Comparison of ENCODE assay signal across 12 cellular contexts in genomic region chr7:155660758-155661093, GRCh38. TPM values are rescaled to one million over a fixed set of nuclear protein-coding genes. Genes with fewer than 3 reads are reported as not detected.
DNase-seq lines count a peak whose midpoint lies in the region; ATAC-seq and TF ChIP-seq lines count a peak whose summit lies in the region.
"Had no signal": no experiment of that assay in that cellular context is flagged by ENCODE, and none has a peak within 500 bp of the region (broad histone marks: within the 10 kb centered on the region; RNA-seq: fewer than 3 reads in every experiment).

No MANE protein-coding gene starts in this region.

- H3K36me3 Mint-ChIP-seq in activated CD8-positive, alpha-beta memory T cell treated with anti-CD3 and anti-CD28 coated beads, Interleukin-2, amount 10 ng/mL, durations not matched to agents 7 days and 5 days: peaks cover 22% of the 10 kb centered on the region
- H3K36me3 Mint-ChIP-seq in naive thymus-derived CD4-positive, alpha-beta T cell: peaks cover 9 to 36% (median 32%) of the 10 kb centered on the region in 5 donors

- intact Hi-C loops in naive thymus-derived CD4-positive, alpha-beta T cell (cut with micrococcal nuclease): no loop called here

- POLR2A ChIA-PET in naive thymus-derived CD4-positive, alpha-beta T cell (lab: Charles Lee): no interaction called here

- WGBS in tibial nerve, 2 donors: 89 to 92% methylated on average over 1 of the region's 1 CpG

- peak overlapping the region; percentile 49 for H3K4me3 Mint-ChIP-seq in activated CD8-positive, alpha-beta memory T cell treated with anti-CD3 and anti-CD28 coated beads, Interleukin-2, amount 10 ng/mL, durations not matched to agents 7 days and 5 days
- peak overlapping the region in 7 of 10 donors; percentile 1 to 71 (median 46) for H3K4me3 Mint-ChIP-seq in naive thymus-derived CD4-positive, alpha-beta T cell
- H3K4me3 Mint-ChIP-seq: activated naive CD8-positive, alpha-beta T cell treated with anti-CD3 and anti-CD28 coated beads, Interleukin-2, amount 10 ng/mL, durations not matched to agents 7 days and 5 days; neural crest cell had no signal

- peaks cover 0 to 14% (median 0%) of the 10 kb centered on the region in 3 experiments for H3K36me3 ChIP-seq in naive thymus-derived CD4-positive, alpha-beta T cell (ENCODE audit: control insufficient read depth in 2 of 3, insufficient read depth in 3 of 3, low read length in 3 of 3)
- no peaks in the 10 kb centered on the region for H3K36me3 ChIP-seq in tibial nerve

- no peaks in the 10 kb centered on the region for H3K27me3 Mint-ChIP-seq in activated CD8-positive, alpha-beta memory T cell treated with anti-CD3 and anti-CD28 coated beads, Interleukin-2, amount 10 ng/mL, durations not matched to agents 7 days and 5 days
- H3K27me3 Mint-ChIP-seq in naive thymus-derived CD4-positive, alpha-beta T cell: no peaks in the 10 kb centered on the region
- H3K27me3 Mint-ChIP-seq: activated naive CD8-positive, alpha-beta T cell treated with anti-CD3 and anti-CD28 coated beads, Interleukin-2, amount 10 ng/mL, durations not matched to agents 7 days and 5 days; effector memory CD8-positive, alpha-beta T cell had no signal

- no peak overlapping the region for H3K4me3 ChIP-seq in naive thymus-derived CD4-positive, alpha-beta T cell (ENCODE audit: low read length)
- no peak overlapping the region for H3K4me3 ChIP-seq in tibial nerve

- CTCF ChIA-PET in activated CD8-positive, alpha-beta memory T cell treated with anti-CD3 and anti-CD28 coated beads, Interleukin-2, amount 10 ng/mL, durations not matched to agents 7 days and 5 days (lab: Charles Lee): no interaction called here
- CTCF ChIA-PET in naive thymus-derived CD4-positive, alpha-beta T cell (lab: Charles Lee): no interaction called here

- peak; percentile 55 for ATAC-seq in activated CD8-positive, alpha-beta memory T cell treated with anti-CD3 and anti-CD28 coated beads, Interleukin-2, amount 10 ng/mL, durations not matched to agents 7 days and 5 days
- ATAC-seq in GM21526 (IDR thresholded peaks at IDR 0.05; ENCODE audit: low FRiP score, unreplicated experiment): peak; percentile 69
- ATAC-seq in HG03108 (IDR thresholded peaks at IDR 0.05; ENCODE audit: unreplicated experiment): peak; percentile 66
- no peak for ATAC-seq in naive thymus-derived CD4-positive, alpha-beta T cell
- ATAC-seq: effector memory CD8-positive, alpha-beta T cell had no signal

- H3K4me1 Mint-ChIP-seq in activated CD8-positive, alpha-beta memory T cell treated with anti-CD3 and anti-CD28 coated beads, Interleukin-2, amount 10 ng/mL, durations not matched to agents 7 days and 5 days: peaks cover 59% of the 10 kb centered on the region
- peaks cover 58 to 92% (median 88%) of the 10 kb centered on the region in 7 donors for H3K4me1 Mint-ChIP-seq in naive thymus-derived CD4-positive, alpha-beta T cell

- no peaks in the 10 kb centered on the region for H3K9me3 ChIP-seq in naive thymus-derived CD4-positive, alpha-beta T cell (ENCODE audit: control insufficient read depth in 2 of 3, low read length in 3 of 3)
- H3K9me3 ChIP-seq in tibial nerve: no peaks in the 10 kb centered on the region

- H3K27ac Mint-ChIP-seq in activated CD8-positive, alpha-beta memory T cell treated with anti-CD3 and anti-CD28 coated beads, Interleukin-2, amount 10 ng/mL, durations not matched to agents 7 days and 5 days: peak overlapping the region; percentile 78
- peak overlapping the region in 2 of 9 donors; percentile 30 to 72 for H3K27ac Mint-ChIP-seq in naive thymus-derived CD4-positive, alpha-beta T cell
- H3K27ac Mint-ChIP-seq: activated naive CD8-positive, alpha-beta T cell treated with anti-CD3 and anti-CD28 coated beads, Interleukin-2, amount 10 ng/mL, durations not matched to agents 7 days and 5 days had no signal

- H3K9me3 Mint-ChIP-seq in activated CD8-positive, alpha-beta memory T cell treated with anti-CD3 and anti-CD28 coated beads, Interleukin-2, amount 10 ng/mL, durations not matched to agents 7 days and 5 days (ENCODE audit: low read depth): no peaks in the 10 kb centered on the region
- H3K9me3 Mint-ChIP-seq in naive thymus-derived CD4-positive, alpha-beta T cell: peaks cover 0 to 11% (median 0%) of the 10 kb centered on the region in 11 donors
- H3K9me3 Mint-ChIP-seq: effector memory CD8-positive, alpha-beta T cell had no signal

- TF ChIP-seq POLR2A in tibial nerve (IDR thresholded peaks at IDR 0.05): no peak

- H3K4me1 ChIP-seq in naive thymus-derived CD4-positive, alpha-beta T cell (ENCODE audit: control insufficient read depth in 2 of 2, insufficient read depth in 2 of 2, low read length in 2 of 2): peaks cover 26 to 33% of the 10 kb centered on the region in 2 donors
- H3K4me1 ChIP-seq in tibial nerve: peaks cover 0 to 58% (median 12%) of the 10 kb centered on the region in 4 donors

- H3K27me3 ChIP-seq in naive thymus-derived CD4-positive, alpha-beta T cell (ENCODE audit: control insufficient read depth in 2 of 2, insufficient read depth in 2 of 2, low read length in 2 of 2): no peaks in the 10 kb centered on the region
- H3K27me3 ChIP-seq in tibial nerve: no peaks in the 10 kb centered on the region

- TF ChIP-seq EP300 in tibial nerve (IDR thresholded peaks at IDR 0.05): no peak

- DNase-seq in activated CD8-positive, alpha-beta memory T cell treated with anti-CD3 and anti-CD28 coated beads, Interleukin-2, amount 10 ng/mL, durations not matched to agents 7 days and 5 days: no peak
- DNase-seq in activated CD8-positive, alpha-beta memory T cell treated with anti-CD3 and anti-CD28 coated beads, Interleukin-2, amount 50 U/mL, for 4 hours: no peak
- no peak for DNase-seq in naive thymus-derived CD4-positive, alpha-beta T cell
- no peak for DNase-seq in SKM-1 (lab: John Stamatoyannopoulos, UW; ENCODE audit: unreplicated experiment)
- no peak for DNase-seq in GOT3 (lab: John Stamatoyannopoulos, UW)
- no peak for DNase-seq in tibial nerve (ENCODE audit: low spot score in 2 of 2)
- DNase-seq: activated naive CD8-positive, alpha-beta T cell treated with anti-CD3 and anti-CD28 coated beads, Interleukin-2, amount 10 ng/mL, durations not matched to agents 7 days and 5 days; effector memory CD8-positive, alpha-beta T cell; NCI-H345 had no signal

- no peak for TF ChIP-seq CTCF in tibial nerve (IDR thresholded peaks at IDR 0.05)

- H3K27ac ChIP-seq in naive thymus-derived CD4-positive, alpha-beta T cell (ENCODE audit: low read depth, low read length): no peak overlapping the region
- no peak overlapping the region for H3K27ac ChIP-seq in tibial nerve

RNA-seq across cellular contexts. Expression of gene RBM33, which starts 16.3 kb away (rescaled TPM):
- total RNA-seq in activated CD8-positive, alpha-beta memory T cell treated with anti-CD3 and anti-CD28 coated beads, Interleukin-2, amount 10 ng/mL, durations not matched to agents 7 days and 5 days: 100 to 1,000 TPM in 1 of 2 experiments, 10 to 100 TPM in 1; 75.6 to 102 TPM
- total RNA-seq in naive thymus-derived CD4-positive, alpha-beta T cell: 100 to 1,000 TPM in 4 of 5 experiments, 10 to 100 TPM in 1; 90.2 to 177 (median 164) TPM
- 10 to 100 TPM; 43.7 to 78.8 TPM for polyA plus RNA-seq in naive thymus-derived CD4-positive, alpha-beta T cell
- total RNA-seq in tibial nerve: 10 to 100 TPM; 85.0 to 92.4 (median 88.3) TPM
